24 cellular contexts compared by ENCODE assay signal in genomic region chr7:115198143-115198542, GRCh38.
"Had no signal": no experiment of that assay in that cellular context is flagged by ENCODE, and none has a peak within 500 bp of the region (broad histone marks: within the 10 kb centered on the region; RNA-seq: fewer than 3 reads in every experiment).

No MANE protein-coding gene starts in this region.

- H3K4me3 Mint-ChIP-seq: activated naive CD4-positive, alpha-beta T cell treated with anti-CD3 and anti-CD28 coated beads for 36 hours; immature natural killer cell; naive B cell; stimulated activated naive B cell treated with anti-CD40 and anti-IgM and Interleukin-4, amounts not matched to agents 10 μg/mL and 1 μg/mL and 100 μg/mL, for 72 hours had no signal

- H3K4me2 ChIP-seq: hepatocyte had no signal

- H3K79me2 ChIP-seq: hepatocyte had no signal

- H3K27ac Mint-ChIP-seq: activated naive CD4-positive, alpha-beta T cell treated with anti-CD3 and anti-CD28 coated beads for 36 hours; immature natural killer cell; stimulated activated naive B cell treated with anti-CD40 and anti-IgM and Interleukin-4, amounts not matched to agents 10 μg/mL and 1 μg/mL and 100 μg/mL, for 72 hours; T-helper 17 cell had no signal

- H3K9me3 Mint-ChIP-seq: activated naive CD4-positive, alpha-beta T cell treated with anti-CD3 and anti-CD28 coated beads for 36 hours; immature natural killer cell; naive B cell; stimulated activated naive B cell treated with anti-CD40 and anti-IgM and Interleukin-4, amounts not matched to agents 10 μg/mL and 1 μg/mL and 100 μg/mL, for 72 hours had no signal

- ATAC-seq: left lung; right lobe of liver; stimulated activated naive B cell treated with anti-CD40 and anti-IgM and Interleukin-4, amounts not matched to agents 10 μg/mL and 1 μg/mL and 100 μg/mL, for 72 hours; T-helper 17 cell had no signal

- H3K27ac ChIP-seq: hepatocyte, left lung, right lobe of liver, transverse colon had no signal

- FAIRE-seq: bronchial epithelial cell, frontal cortex, urothelium cell line had no signal

- H3K4me3 ChIP-seq: hepatocyte, left lung, lung, right lobe of liver, transverse colon had no signal

- H3K36me3 ChIP-seq: left lung, right lobe of liver, transverse colon had no signal

- H2AFZ ChIP-seq: hepatocyte had no signal

- H3K9me3 ChIP-seq: left lung, right lobe of liver, transverse colon had no signal

- H3K4me1 Mint-ChIP-seq: immature natural killer cell; naive B cell; stimulated activated naive B cell treated with anti-CD40 and anti-IgM and Interleukin-4, amounts not matched to agents 10 μg/mL and 1 μg/mL and 100 μg/mL, for 72 hours; T-helper 17 cell had no signal

- H3K27me3 Mint-ChIP-seq: stimulated activated naive B cell treated with anti-CD40 and anti-IgM and Interleukin-4, amounts not matched to agents 10 μg/mL and 1 μg/mL and 100 μg/mL, for 72 hours; T-helper 17 cell had no signal

- H3K27me3 ChIP-seq: hepatocyte, left lung, right lobe of liver, transverse colon had no signal

- H3K36me3 Mint-ChIP-seq: immature natural killer cell; naive B cell; stimulated activated naive B cell treated with anti-CD40 and anti-IgM and Interleukin-4, amounts not matched to agents 10 μg/mL and 1 μg/mL and 100 μg/mL, for 72 hours had no signal

- DNase-seq: activated CD4-positive, alpha-beta T cell treated with anti-CD3 and anti-CD28 coated beads for 4 hours; activated CD4-positive, alpha-beta T cell treated with anti-CD3 and anti-CD28 coated beads, Interleukin-2, amount 50 U/mL, for 48 hours; activated CD4-positive, CD25-positive, alpha-beta regulatory T cell; activated effector memory CD4-positive, alpha-beta T cell treated with Interleukin-2 at 50 U/mL for 16 hours; activated naive CD4-positive, alpha-beta T cell treated with anti-CD3 and anti-CD28 coated beads for 36 hours; activated T-cell treated with anti-CD3 and anti-CD28 coated beads, Interleukin-2, amount 50 U/mL, for 48 hours; aorta; glutamatergic neuron; immature natural killer cell; kidney glomerular epithelial cell; left lung; naive B cell; posterior cingulate gyrus; right lobe of liver; stimulated activated CD4-positive, alpha-beta T cell treated with anti-CD3 and anti-CD28 coated beads, Interleukin-2, amount 100 ng/mL, for 48 hours; stimulated activated CD8-positive, alpha-beta memory T cell treated with anti-CD3 and anti-CD28 coated beads, Interleukin-4, amount 100 ng/mL, for 48 hours; stimulated activated naive B cell treated with anti-CD40 and anti-IgM and Interleukin-4, amounts not matched to agents 10 μg/mL and 1 μg/mL and 100 μg/mL, for 72 hours; T-helper 17 cell; transverse colon had no signal

- H3K4me1 ChIP-seq: left lung, right lobe of liver, transverse colon had no signal
